Comparison of ENCODE assay signal across 8 cellular contexts in the genomic region with DNA sequence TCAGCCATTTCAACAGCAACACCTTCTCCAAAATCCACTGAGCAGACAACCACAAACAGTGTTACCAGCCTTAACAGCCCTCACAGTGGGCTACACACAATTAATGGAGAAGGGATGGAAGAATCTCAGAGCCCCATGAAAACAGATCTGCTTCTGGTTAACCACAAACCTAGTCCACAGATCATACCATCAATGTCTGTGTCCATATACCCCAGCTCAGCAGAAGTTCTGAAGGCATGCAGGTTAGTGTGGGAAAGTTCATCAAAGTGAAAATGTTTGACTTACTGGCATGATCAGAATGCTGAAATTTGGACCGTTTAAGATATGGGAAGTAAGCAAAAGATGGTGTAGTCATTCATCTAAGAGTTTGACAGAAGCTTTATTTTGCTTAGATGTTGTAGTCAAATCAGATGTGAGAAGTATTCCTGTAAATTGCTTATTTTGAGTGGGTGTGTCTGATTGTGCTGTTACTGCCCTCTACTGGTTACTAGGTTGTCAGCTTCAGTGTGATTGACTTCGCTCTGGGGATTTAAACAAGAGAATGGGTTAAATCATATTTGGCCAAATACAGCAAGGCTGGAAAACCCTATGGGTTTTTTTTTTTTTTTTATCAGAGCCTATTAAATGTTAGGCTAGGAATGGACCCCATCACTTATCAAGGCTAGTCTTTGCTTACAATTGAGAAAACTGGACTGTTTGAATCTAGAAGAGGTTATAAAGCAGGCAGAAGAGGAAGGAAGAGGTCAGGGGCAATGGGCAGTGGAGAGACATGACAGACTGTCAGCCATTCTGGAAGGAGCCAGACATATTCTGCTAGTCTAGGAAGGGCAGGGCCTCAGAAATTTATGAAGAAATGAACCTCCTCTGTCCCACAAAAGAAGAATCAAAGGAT.
DNase-seq lines count a peak whose midpoint lies in the region; ATAC-seq and FAIRE-seq lines count a peak whose summit lies in the region.

No MANE protein-coding gene starts in this region.

- peak; percentile 53 for ATAC-seq in HG03432 (IDR thresholded peaks at IDR 0.05; ENCODE audit: unreplicated experiment)
- no peak for ATAC-seq in GM19035 (IDR thresholded peaks at IDR 0.05; ENCODE audit: unreplicated experiment)
- no peak for ATAC-seq in GM21529 (IDR thresholded peaks at IDR 0.05; ENCODE audit: unreplicated experiment)

- DNase-seq in activated CD4-positive, alpha-beta T cell treated with anti-CD3 and anti-CD28 coated beads for 4 hours: peak; percentile 10 to 36
- no peak for DNase-seq in activated CD4-positive, alpha-beta T cell treated with anti-CD3 and anti-CD28 coated beads for 1 hour
- DNase-seq in RCC 7860 (ENCODE audit: low spot score): peak; percentile 32
- DNase-seq in medulla oblongata (ENCODE audit: extremely low spot score): peak; percentile 58

- peak; percentile 74 for FAIRE-seq in RCC 7860 (lab: Jason Lieb, UNC)
- peak; percentile 94 for FAIRE-seq in colon (lab: Jason Lieb, UNC)
